In the genomic region with DNA sequence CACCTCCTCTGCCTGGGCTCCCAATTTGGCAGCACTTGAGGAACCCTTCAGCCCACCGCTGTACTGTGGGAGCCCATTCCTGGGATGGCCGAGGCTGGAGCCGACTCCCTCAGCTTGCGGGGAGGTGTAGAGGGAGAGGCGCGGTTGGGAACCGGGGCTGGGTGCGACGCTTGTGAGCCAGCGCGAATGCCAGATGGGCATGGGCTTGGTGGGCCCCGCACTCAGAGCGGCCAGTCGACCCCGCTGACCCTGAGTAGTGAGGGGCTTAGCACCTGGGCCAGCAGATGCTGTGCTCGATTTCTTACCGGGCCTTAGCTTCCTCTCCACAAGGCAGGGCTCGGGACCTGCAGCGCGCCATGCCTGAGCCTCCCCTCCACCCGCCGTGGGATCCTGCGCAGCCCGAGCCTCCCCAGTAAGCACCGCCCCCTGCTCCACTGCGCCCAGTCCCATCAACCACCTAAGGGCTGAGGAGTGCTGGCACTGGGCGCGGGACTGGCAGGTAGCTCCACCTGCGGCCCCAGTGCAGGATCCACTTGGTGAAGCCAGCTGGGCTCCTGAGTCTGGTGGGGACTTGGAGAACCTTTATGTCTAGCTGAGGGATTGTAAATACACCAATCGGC, we compare ENCODE assay signal across 38 cellular contexts. TPM values are rescaled to one million over a fixed set of nuclear protein-coding genes. Genes with fewer than 3 reads are reported as not detected.
"Had no signal": no experiment of that assay in that cellular context is flagged by ENCODE, and none has a peak within 500 bp of the region (broad histone marks: within the 10 kb centered on the region; RNA-seq: fewer than 3 reads in every experiment).

No MANE protein-coding gene starts in this region.

- H3K27ac ChIP-seq: ascending aorta, cardiac muscle cell, WERI-Rb-1 had no signal

- H3K4me3 ChIP-seq: ascending aorta, cardiac muscle cell had no signal

- H3K4me1 ChIP-seq: ascending aorta had no signal

- H3K4me1 Mint-ChIP-seq: activated CD4-positive, alpha-beta memory T cell treated with anti-CD3 and anti-CD28 coated beads, Interleukin-2, amount 10 ng/mL, durations not matched to agents 7 days and 5 days; activated CD4-positive, alpha-beta T cell treated with anti-CD3 and anti-CD28 coated beads for 36 hours; activated CD4-positive, alpha-beta T cell treated with anti-CD3 and anti-CD28 coated beads, Interleukin-2, amount 10 ng/mL, durations not matched to agents 7 days and 5 days; activated CD8-positive, alpha-beta memory T cell treated with anti-CD3 and anti-CD28 coated beads, Interleukin-2, amount 10 ng/mL, durations not matched to agents 7 days and 5 days; activated naive CD4-positive, alpha-beta T cell treated with anti-CD3 and anti-CD28 coated beads, Interleukin-2, amount 10 ng/mL, durations not matched to agents 7 days and 5 days; activated naive CD4-positive, alpha-beta T cell treated with anti-CD3 and anti-CD28 coated beads, Interleukin-2, amount 50 U/mL, for 24 hours; WTC11 had no signal

- H3K9me3 Mint-ChIP-seq: activated CD4-positive, alpha-beta memory T cell treated with anti-CD3 and anti-CD28 coated beads, Interleukin-2, amount 10 ng/mL, durations not matched to agents 7 days and 5 days; activated CD4-positive, alpha-beta T cell treated with anti-CD3 and anti-CD28 coated beads, Interleukin-2, amount 10 ng/mL, durations not matched to agents 7 days and 5 days; activated naive CD4-positive, alpha-beta T cell treated with anti-CD3 and anti-CD28 coated beads, Interleukin-2, amount 10 ng/mL, durations not matched to agents 7 days and 5 days; activated naive CD4-positive, alpha-beta T cell treated with anti-CD3 and anti-CD28 coated beads, Interleukin-2, amount 50 U/mL, for 24 hours; activated naive CD8-positive, alpha-beta T cell treated with anti-CD3 and anti-CD28 coated beads, Interleukin-2, amount 10 ng/mL, durations not matched to agents 7 days and 5 days; activated naive CD8-positive, alpha-beta T cell treated with anti-CD3 and anti-CD28 coated beads, Interleukin-2, amount 50 U/mL, for 24 hours; activated T-cell treated with anti-CD3 and anti-CD28 coated beads, Interleukin-2, amount 50 U/mL, for 24 hours; activated T-helper 2 cell treated with anti-CD3 and anti-CD28 coated beads, Interferon-gamma antibody, Interleukin-2, Interleukin-4, amounts not matched to agents 10 μg/mL and 5 μg/mL and 100 μg/mL, durations not matched to agents 14 hours and 24 hours and 36 hours; brain; T-helper 1 cell treated with Interleukin-12 subunit alpha and Interleukin-12 subunit beta and Interleukin-4 antibody, amounts not matched to agents 30 μg/mL and 1 μg/mL, for 36 hours; T-helper 2 cell treated with Interferon-gamma antibody and Interleukin-4, amounts not matched to agents 5 μg/mL and 100 μg/mL, for 36 hours; WTC11 had no signal

- DNase-seq: activated CD4-positive, alpha-beta memory T cell treated with anti-CD3 and anti-CD28 coated beads, Interleukin-2, amount 10 ng/mL, durations not matched to agents 7 days and 5 days; activated CD4-positive, alpha-beta T cell treated with anti-CD3 and anti-CD28 coated beads for 1 hour; activated CD4-positive, alpha-beta T cell treated with anti-CD3 and anti-CD28 coated beads for 36 hours; activated CD4-positive, alpha-beta T cell treated with anti-CD3 and anti-CD28 coated beads for 48 hours; activated CD4-positive, alpha-beta T cell treated with anti-CD3 and anti-CD28 coated beads, Interleukin-2, amount 10 ng/mL, durations not matched to agents 7 days and 5 days; activated CD4-positive, alpha-beta T cell treated with anti-CD3 and anti-CD28 coated beads, Interleukin-2, amount 50 U/mL, for 48 hours; activated CD4-positive, CD25-positive, alpha-beta regulatory T cell; activated CD8-positive, alpha-beta memory T cell treated with anti-CD3 and anti-CD28 coated beads for 24 hours; activated CD8-positive, alpha-beta memory T cell treated with anti-CD3 and anti-CD28 coated beads, Interleukin-2, amount 10 ng/mL, durations not matched to agents 7 days and 5 days; activated CD8-positive, alpha-beta memory T cell treated with anti-CD3 and anti-CD28 coated beads, Interleukin-2, amount 50 U/mL, for 48 hours; activated CD8-positive, alpha-beta T cell treated with anti-CD3 and anti-CD28 coated beads, Interleukin-2, amount 10 ng/mL, durations not matched to agents 7 days and 5 days; activated effector memory CD4-positive, alpha-beta T cell treated with Interleukin-2 at 50 U/mL for 16 hours; activated gamma-delta T cell; activated naive CD4-positive, alpha-beta T cell treated with anti-CD3 and anti-CD28 coated beads, Interleukin-2, amount 10 ng/mL, durations not matched to agents 7 days and 5 days; activated naive CD4-positive, alpha-beta T cell treated with Interleukin-2 at 50 U/mL for 16 hours; activated naive CD8-positive, alpha-beta T cell treated with anti-CD3 and anti-CD28 coated beads, Interleukin-2, amount 10 ng/mL, durations not matched to agents 7 days and 5 days; activated naive CD8-positive, alpha-beta T cell treated with anti-CD3 and anti-CD28 coated beads, Interleukin-2, amount 50 U/mL, for 24 hours; activated T-cell treated with anti-CD3 and anti-CD28 coated beads, Interleukin-2, amount 50 U/mL, for 24 hours; activated T-cell treated with anti-CD3 and anti-CD28 coated beads, Interleukin-2, amount 50 U/mL, for 48 hours; amygdala; anterior cingulate cortex; SW 1271; T-helper 1 cell; T-helper 2 cell; T-helper 9 cell; WERI-Rb-1 had no signal

- H3K36me3 Mint-ChIP-seq: activated CD8-positive, alpha-beta memory T cell treated with anti-CD3 and anti-CD28 coated beads, Interleukin-2, amount 10 ng/mL, durations not matched to agents 7 days and 5 days; activated naive CD4-positive, alpha-beta T cell treated with anti-CD3 and anti-CD28 coated beads, Interleukin-2, amount 10 ng/mL, durations not matched to agents 7 days and 5 days; activated naive CD4-positive, alpha-beta T cell treated with anti-CD3 and anti-CD28 coated beads, Interleukin-2, amount 50 U/mL, for 24 hours; activated naive CD8-positive, alpha-beta T cell; activated naive CD8-positive, alpha-beta T cell treated with anti-CD3 and anti-CD28 coated beads, Interleukin-2, amount 10 ng/mL, durations not matched to agents 7 days and 5 days; WTC11 had no signal

- H3K36me3 ChIP-seq: ascending aorta, cardiac muscle cell, WERI-Rb-1 had no signal

- H3K4me3 Mint-ChIP-seq: activated CD4-positive, alpha-beta memory T cell treated with anti-CD3 and anti-CD28 coated beads, Interleukin-2, amount 10 ng/mL, durations not matched to agents 7 days and 5 days; activated CD4-positive, alpha-beta T cell treated with anti-CD3 and anti-CD28 coated beads for 36 hours; activated CD4-positive, alpha-beta T cell treated with anti-CD3 and anti-CD28 coated beads, Interleukin-2, amount 10 ng/mL, durations not matched to agents 7 days and 5 days; activated CD8-positive, alpha-beta memory T cell treated with anti-CD3 and anti-CD28 coated beads, Interleukin-2, amount 10 ng/mL, durations not matched to agents 7 days and 5 days; activated CD8-positive, alpha-beta T cell treated with anti-CD3 and anti-CD28 coated beads, Interleukin-2, amount 10 ng/mL, durations not matched to agents 7 days and 5 days; activated naive CD4-positive, alpha-beta T cell treated with anti-CD3 and anti-CD28 coated beads, Interleukin-2, amount 10 ng/mL, durations not matched to agents 7 days and 5 days; activated naive CD4-positive, alpha-beta T cell treated with anti-CD3 and anti-CD28 coated beads, Interleukin-2, amount 50 U/mL, for 24 hours; activated naive CD8-positive, alpha-beta T cell; activated naive CD8-positive, alpha-beta T cell treated with anti-CD3 and anti-CD28 coated beads, Interleukin-2, amount 10 ng/mL, durations not matched to agents 7 days and 5 days; activated naive CD8-positive, alpha-beta T cell treated with anti-CD3 and anti-CD28 coated beads, Interleukin-2, amount 50 U/mL, for 24 hours; activated T-cell treated with anti-CD3 and anti-CD28 coated beads, Interleukin-2, amount 50 U/mL, for 24 hours; brain; T-helper 1 cell treated with Interleukin-12 subunit alpha and Interleukin-12 subunit beta and Interleukin-4 antibody, amounts not matched to agents 30 μg/mL and 1 μg/mL, for 36 hours; T-helper 2 cell treated with Interferon-gamma antibody and Interleukin-4, amounts not matched to agents 5 μg/mL and 100 μg/mL, for 36 hours; WTC11 had no signal

- ATAC-seq: activated CD4-positive, alpha-beta T cell treated with anti-CD3 and anti-CD28 coated beads for 36 hours; activated CD4-positive, CD25-positive, alpha-beta regulatory T cell treated with anti-CD3 and anti-CD28 coated beads, Interleukin-2, amount 50 U/mL, for 24 hours; activated CD8-positive, alpha-beta memory T cell treated with anti-CD3 and anti-CD28 coated beads, Interleukin-2, amount 10 ng/mL, durations not matched to agents 7 days and 5 days; activated CD8-positive, alpha-beta T cell treated with anti-CD3 and anti-CD28 coated beads, Interleukin-2, amount 10 ng/mL, durations not matched to agents 7 days and 5 days; activated naive CD8-positive, alpha-beta T cell treated with anti-CD3 and anti-CD28 coated beads, Interleukin-2, amount 50 U/mL, for 24 hours; WTC11 had no signal

- H3K9me3 ChIP-seq: ascending aorta had no signal

- H3K27me3 Mint-ChIP-seq: activated CD4-positive, alpha-beta T cell treated with anti-CD3 and anti-CD28 coated beads, Interleukin-2, amount 10 ng/mL, durations not matched to agents 7 days and 5 days; activated CD8-positive, alpha-beta memory T cell treated with anti-CD3 and anti-CD28 coated beads, Interleukin-2, amount 10 ng/mL, durations not matched to agents 7 days and 5 days; activated naive CD4-positive, alpha-beta T cell treated with anti-CD3 and anti-CD28 coated beads, Interleukin-2, amount 50 U/mL, for 24 hours; activated naive CD8-positive, alpha-beta T cell treated with anti-CD3 and anti-CD28 coated beads, Interleukin-2, amount 50 U/mL, for 24 hours; brain had no signal

- H3K27me3 ChIP-seq: ascending aorta, cardiac muscle cell had no signal

- H3K27ac Mint-ChIP-seq: activated CD4-positive, alpha-beta memory T cell treated with anti-CD3 and anti-CD28 coated beads, Interleukin-2, amount 10 ng/mL, durations not matched to agents 7 days and 5 days; activated CD4-positive, alpha-beta T cell treated with anti-CD3 and anti-CD28 coated beads for 36 hours; activated CD4-positive, alpha-beta T cell treated with anti-CD3 and anti-CD28 coated beads, Interleukin-2, amount 10 ng/mL, durations not matched to agents 7 days and 5 days; activated CD8-positive, alpha-beta memory T cell treated with anti-CD3 and anti-CD28 coated beads, Interleukin-2, amount 10 ng/mL, durations not matched to agents 7 days and 5 days; activated CD8-positive, alpha-beta T cell treated with anti-CD3 and anti-CD28 coated beads, Interleukin-2, amount 10 ng/mL, durations not matched to agents 7 days and 5 days; activated naive CD4-positive, alpha-beta T cell treated with anti-CD3 and anti-CD28 coated beads, Interleukin-2, amount 10 ng/mL, durations not matched to agents 7 days and 5 days; activated naive CD4-positive, alpha-beta T cell treated with anti-CD3 and anti-CD28 coated beads, Interleukin-2, amount 50 U/mL, for 24 hours; activated naive CD8-positive, alpha-beta T cell; activated naive CD8-positive, alpha-beta T cell treated with anti-CD3 and anti-CD28 coated beads, Interleukin-2, amount 10 ng/mL, durations not matched to agents 7 days and 5 days; activated naive CD8-positive, alpha-beta T cell treated with anti-CD3 and anti-CD28 coated beads, Interleukin-2, amount 50 U/mL, for 24 hours; activated T-cell treated with anti-CD3 and anti-CD28 coated beads, Interleukin-2, amount 50 U/mL, for 24 hours; activated T-helper 2 cell treated with anti-CD3 and anti-CD28 coated beads, Interferon-gamma antibody, Interleukin-2, Interleukin-4, amounts not matched to agents 10 μg/mL and 5 μg/mL and 100 μg/mL, durations not matched to agents 14 hours and 24 hours and 36 hours; brain; T-helper 1 cell treated with Interleukin-12 subunit alpha and Interleukin-12 subunit beta and Interleukin-4 antibody, amounts not matched to agents 30 μg/mL and 1 μg/mL, for 36 hours; T-helper 2 cell treated with Interferon-gamma antibody and Interleukin-4, amounts not matched to agents 5 μg/mL and 100 μg/mL, for 36 hours; WTC11 had no signal

RNA-seq across cellular contexts. Expression of gene DEFB108B, which starts 58.3 kb away (rescaled TPM):
- total RNA-seq: activated CD4-positive, alpha-beta memory T cell treated with anti-CD3 and anti-CD28 coated beads, Interleukin-2, amount 10 ng/mL, durations not matched to agents 7 days and 5 days; activated CD4-positive, alpha-beta T cell treated with anti-CD3 and anti-CD28 coated beads for 36 hours; activated CD4-positive, alpha-beta T cell treated with anti-CD3 and anti-CD28 coated beads, Interleukin-2, amount 10 ng/mL, durations not matched to agents 7 days and 5 days; activated CD8-positive, alpha-beta memory T cell treated with anti-CD3 and anti-CD28 coated beads, Interleukin-2, amount 10 ng/mL, durations not matched to agents 7 days and 5 days; activated CD8-positive, alpha-beta T cell treated with anti-CD3 and anti-CD28 coated beads, Interleukin-2, amount 10 ng/mL, durations not matched to agents 7 days and 5 days; activated naive CD8-positive, alpha-beta T cell treated with anti-CD3 and anti-CD28 coated beads, Interleukin-2, amount 10 ng/mL, durations not matched to agents 7 days and 5 days; activated T-helper 2 cell treated with anti-CD3 and anti-CD28 coated beads, Interferon-gamma antibody, Interleukin-2, Interleukin-4, amounts not matched to agents 10 μg/mL and 5 μg/mL and 100 μg/mL, durations not matched to agents 14 hours and 24 hours and 36 hours; ascending aorta; bronchial epithelial cell; cardiac muscle cell; WTC11 had no signal
- polyA plus RNA-seq: adipose tissue, cardiac muscle cell had no signal
